Comparison of ENCODE assay signal across 16 cellular contexts in the genomic region with DNA sequence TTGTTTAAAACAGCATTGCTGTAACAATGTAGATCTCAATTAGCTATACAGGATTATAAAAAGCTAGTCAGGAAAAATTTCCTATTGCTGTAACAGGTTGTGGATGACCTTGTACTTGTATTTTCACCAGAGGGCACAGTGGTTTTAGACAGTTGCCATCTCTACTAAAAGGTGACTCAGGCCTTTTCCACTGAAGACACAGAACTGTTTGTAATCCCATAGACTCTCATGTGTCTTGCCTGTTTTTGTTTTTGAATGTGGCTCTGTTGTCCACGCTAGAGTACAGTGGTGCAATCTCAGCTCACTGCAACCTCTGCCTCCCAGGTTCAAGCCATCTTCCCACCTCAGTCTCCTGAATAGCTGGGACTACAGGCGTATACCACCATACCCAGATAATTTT. TPM values are rescaled to one million over a fixed set of nuclear protein-coding genes. Genes with fewer than 3 reads are reported as not detected.
"Had no signal": no experiment of that assay in that cellular context is flagged by ENCODE, and none has a peak within 500 bp of the region (broad histone marks: within the 10 kb centered on the region; RNA-seq: fewer than 3 reads in every experiment).

No MANE protein-coding gene starts in this region.

- H3K4me3 ChIP-seq: cardiac muscle cell, esophagus muscularis mucosa had no signal

- H3K27ac Mint-ChIP-seq: activated naive CD4-positive, alpha-beta T cell treated with anti-CD3 and anti-CD28 coated beads for 36 hours; activated naive CD8-positive, alpha-beta T cell treated with anti-CD3 and anti-CD28 coated beads, Interleukin-2, amount 50 U/mL, for 24 hours; activated T-helper 2 cell treated with anti-CD3 and anti-CD28 coated beads, Interferon-gamma antibody, Interleukin-2, Interleukin-4, amounts not matched to agents 10 μg/mL and 5 μg/mL and 100 μg/mL, durations not matched to agents 14 hours and 24 hours and 36 hours; nephron had no signal

- H3K4me3 Mint-ChIP-seq: activated naive CD4-positive, alpha-beta T cell treated with anti-CD3 and anti-CD28 coated beads for 36 hours; activated naive CD8-positive, alpha-beta T cell treated with anti-CD3 and anti-CD28 coated beads, Interleukin-2, amount 50 U/mL, for 24 hours; nephron had no signal

- DNase-seq: activated CD4-positive, alpha-beta T cell treated with anti-CD3 and anti-CD28 coated beads for 1 hour; activated CD4-positive, alpha-beta T cell treated with anti-CD3 and anti-CD28 coated beads, Interleukin-2, amount 50 U/mL, for 4 hours; activated naive CD4-positive, alpha-beta T cell treated with anti-CD3 and anti-CD28 coated beads for 36 hours; activated naive CD8-positive, alpha-beta T cell treated with anti-CD3 and anti-CD28 coated beads, Interleukin-2, amount 50 U/mL, for 24 hours; glutamatergic neuron; hypothalamus; left ventricle myocardium superior; stimulated activated CD4-positive, alpha-beta T cell treated with anti-CD3 and anti-CD28 coated beads, Interleukin-1b, Interleukin-23, amount 100 ng/mL, for 48 hours; T-helper 1 cell; T1000 had no signal

- H3K27me3 ChIP-seq: cardiac muscle cell, esophagus muscularis mucosa had no signal

- H3K9me3 ChIP-seq: esophagus muscularis mucosa had no signal

- H3K27me3 Mint-ChIP-seq: activated naive CD8-positive, alpha-beta T cell treated with anti-CD3 and anti-CD28 coated beads, Interleukin-2, amount 50 U/mL, for 24 hours had no signal

- ATAC-seq: activated naive CD8-positive, alpha-beta T cell treated with anti-CD3 and anti-CD28 coated beads, Interleukin-2, amount 50 U/mL, for 24 hours; left ventricle myocardium superior; sciatic nerve had no signal

- H3K27ac ChIP-seq: cardiac muscle cell, esophagus muscularis mucosa had no signal

- H3K9me3 Mint-ChIP-seq: activated naive CD4-positive, alpha-beta T cell treated with anti-CD3 and anti-CD28 coated beads for 36 hours; activated naive CD8-positive, alpha-beta T cell treated with anti-CD3 and anti-CD28 coated beads, Interleukin-2, amount 50 U/mL, for 24 hours; activated T-helper 2 cell treated with anti-CD3 and anti-CD28 coated beads, Interferon-gamma antibody, Interleukin-2, Interleukin-4, amounts not matched to agents 10 μg/mL and 5 μg/mL and 100 μg/mL, durations not matched to agents 14 hours and 24 hours and 36 hours; nephron had no signal

RNA-seq across cellular contexts. Expression of a gene that starts 33.7 kb away (rescaled TPM):
- total RNA-seq: esophagus muscularis mucosa, left ventricle myocardium superior, mesenteric fat pad, sciatic nerve had no signal
